21 cellular contexts compared by ENCODE assay signal in the genomic region with DNA sequence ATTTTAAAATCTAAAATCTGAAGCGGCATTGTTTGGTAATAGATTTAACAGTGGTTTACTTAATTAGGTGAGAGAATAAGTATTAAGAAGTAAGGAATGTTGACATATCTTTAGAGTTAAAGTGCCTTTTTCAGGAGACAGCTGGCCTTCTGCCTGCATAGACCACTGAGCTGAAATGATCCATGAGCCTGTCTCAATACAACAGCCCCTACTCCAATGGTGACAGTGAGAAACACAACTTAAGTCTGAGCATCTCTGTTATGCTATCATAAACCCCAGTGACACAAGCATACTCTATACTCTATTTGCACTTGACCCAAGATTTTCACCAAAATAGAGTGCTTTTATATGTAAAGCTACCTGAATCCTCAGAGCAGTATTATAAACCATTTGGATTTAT.
"Had no signal": no experiment of that assay in that cellular context is flagged by ENCODE, and none has a peak within 500 bp of the region (broad histone marks: within the 10 kb centered on the region; RNA-seq: fewer than 3 reads in every experiment).

No MANE protein-coding gene starts in this region.

- H3K4me3 ChIP-seq: K562 had no signal

- DNase-seq: Kasumi-1, MM.1S, NCI-H1092 treated with DMSO at 0.1 percent for 48 hours, NCI-H1436, NCI-H187, NCI-H2029, NCI-H2081 treated with DMSO at 0.1 percent for 48 hours, NCI-H2171, NCI-H345, NCI-H446 treated with DMSO at 0.1 percent for 48 hours, NCI-H510A treated with DMSO at 0.1 percent for 48 hours, NCI-H526, Right ventricle myocardium superior, RPMI8226, SIG-M5, SK-N-SH, SW 1271, T-cell had no signal

- H3K9me3 ChIP-seq: SK-N-SH had no signal

- ATAC-seq: HepG2, K562, T-cell had no signal

- H3K27ac ChIP-seq: KMS-11 had no signal
